ENCODE assay signal across 24 cellular contexts in the genomic region with DNA sequence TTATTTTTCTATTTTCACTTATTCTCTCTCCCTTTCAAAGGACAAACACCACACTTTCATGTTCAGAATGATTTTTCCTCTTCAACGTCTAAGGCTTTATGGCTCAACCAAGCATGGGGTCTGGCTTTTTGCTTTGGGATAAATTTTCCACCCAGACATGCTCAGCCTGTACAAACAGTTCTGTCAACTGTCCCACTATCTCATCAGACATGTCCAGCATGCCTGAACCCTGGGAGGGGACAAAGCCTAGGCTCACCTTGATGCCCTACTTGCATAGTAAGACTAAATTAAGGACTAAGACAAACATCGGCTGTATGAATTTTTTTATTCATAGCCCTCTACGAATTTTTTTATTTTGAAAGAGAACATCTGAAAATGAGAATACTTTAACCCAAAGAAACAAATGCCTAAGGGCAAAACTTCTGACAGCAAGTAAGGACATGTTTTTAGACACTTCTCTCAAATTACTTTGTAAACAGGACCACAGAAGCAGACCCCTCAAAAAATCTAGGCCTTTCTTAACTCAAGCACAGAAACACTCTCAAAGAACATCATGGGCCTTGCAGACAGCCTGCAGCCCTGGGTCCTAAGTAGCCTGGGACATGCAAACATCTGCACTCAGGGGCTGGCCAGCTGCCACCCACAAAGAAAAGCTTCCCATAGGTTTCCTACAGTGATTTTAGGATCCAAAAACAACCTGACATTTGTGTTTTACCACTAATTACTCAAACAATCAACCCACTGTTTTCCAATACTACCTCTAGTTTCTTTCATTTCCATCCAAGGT.
A peak's percentile ranks its signal among the peaks of the same experiment; 100 is the strongest.
DNase-seq lines count a peak whose midpoint lies in the region; ATAC-seq, FAIRE-seq and TF ChIP-seq lines count a peak whose summit lies in the region.
"Had no signal": no experiment of that assay in that cellular context is flagged by ENCODE, and none has a peak within 500 bp of the region (broad histone marks: within the 10 kb centered on the region; RNA-seq: fewer than 3 reads in every experiment).

No MANE protein-coding gene starts in this region.

- no peaks in the 10 kb centered on the region for H3K79me1 ChIP-seq in IMR-90 (ENCODE audit: low read depth in 1 of 2, low read length in 2 of 2)

- H3K9me3 ChIP-seq in IMR-90 (ENCODE audit: control insufficient read depth, insufficient read depth, low read length) (no peaks in the 10 kb centered on the region), SJCRH30 (replicated peaks) (no peaks in the 10 kb centered on the region), ovary (no peaks in the 10 kb centered on the region), thyroid gland (no peaks in the 10 kb centered on the region)
- H3K9me3 ChIP-seq: heart right ventricle had no signal

- TF ChIP-seq CTCF in IMR-90 (conservative IDR thresholded peaks at IDR 0.05; ENCODE audit: low read depth, low read length) (no peak), ovary (IDR thresholded peaks at IDR 0.05) (no peak), thyroid gland (IDR thresholded peaks at IDR 0.05) (no peak), D721Med (IDR thresholded peaks at IDR 0.05; ENCODE audit: insufficient read depth, missing control alignments) (no peak)

- in situ Hi-C loops in IMR-90 (cut with MboI; ENCODE audit: low sequenced_read_pairs), result no loop called here

- H3K4me2 ChIP-seq in IMR-90 (ENCODE audit: low read depth, low read length), result no peak overlapping the region

- H3K36me3 ChIP-seq in IMR-90 (ENCODE audit: control insufficient read depth, insufficient read depth, low read length) (no peaks in the 10 kb centered on the region), SJCRH30 (no peaks in the 10 kb centered on the region), ovary (no peaks in the 10 kb centered on the region), thyroid gland (no peaks in the 10 kb centered on the region)
- H3K36me3 ChIP-seq: heart right ventricle had no signal

- H3K27ac ChIP-seq in IMR-90 (ENCODE audit: insufficient read depth, low read length) (no peak overlapping the region), SJCRH30 (no peak overlapping the region), ovary (no peak overlapping the region), thyroid gland (no peak overlapping the region)
- H3K27ac ChIP-seq: heart right ventricle, RWPE1 had no signal

- no peaks in the 10 kb centered on the region for H3K9me1 ChIP-seq in IMR-90 (ENCODE audit: insufficient read depth, low read length)

- H3K4me1 ChIP-seq in IMR-90 (ENCODE audit: control insufficient read depth, insufficient read depth, low read length) (0 out of 2 replicates have a peak, but pooled peaks cover 3% of the 10 kb centered on the region), SJCRH30 (peaks cover 5% of the 10 kb centered on the region), ovary (ENCODE audit: insufficient read depth) (no peaks in the 10 kb centered on the region), thyroid gland (no peaks in the 10 kb centered on the region)

- H2AK9ac ChIP-seq in IMR-90 (replicated peaks; ENCODE audit: low read depth, low read length, poor library complexity), result no peak overlapping the region

- WGBS in IMR-90 (ENCODE audit: extremely low coverage in 2 of 2, insufficient read length in 1 of 2), 2 experiments, result no CpG with 5 or more reads among the region's 3 CpGs
- WGBS in ovary, 3 donors, result 38 to 52% (median 42%) methylated on average over 3 of the region's 3 CpGs
- WGBS in thyroid gland, 2 donors, result 74 to 80% methylated on average over 3 of the region's 3 CpGs

- no peak overlapping the region for H2AFZ ChIP-seq in IMR-90 (replicated peaks; ENCODE audit: low read length, poor library complexity)

- dilution Hi-C loops in IMR-90 (cut with HindIII; ENCODE audit: low sequenced_read_pairs, unreplicated experiment), result no loop called here

- H3K4me3 ChIP-seq in IMR-90 (ENCODE audit: insufficient read depth, low read depth, low read length), result no peak overlapping the region
- no peak overlapping the region for H3K4me3 ChIP-seq in SJCRH30
- no peak overlapping the region for H3K4me3 ChIP-seq in ovary
- H3K4me3 ChIP-seq in thyroid gland (replicated peaks in 1 of 3), result no peak overlapping the region
- H3K4me3 ChIP-seq: heart right ventricle had no signal

- H2AK5ac ChIP-seq in IMR-90 (ENCODE audit: low read depth, low read length), result peak overlapping the region; percentile 44; the same call in 1 of the 2 replicates

- H2BK15ac ChIP-seq in IMR-90 (ENCODE audit: low read depth, low read length), result no peak overlapping the region; the same call in 2 of the 3 replicates

- no peak for FAIRE-seq in D721Med (lab: Jason Lieb, UNC)
- FAIRE-seq: GM12892, GM19239 had no signal

- ATAC-seq in IMR-90 (ENCODE audit: low read depth), result peak; percentile 32; the same call in 1 of the 2 replicates
- ATAC-seq: activated CD8-positive, alpha-beta T cell treated with anti-CD3 and anti-CD28 coated beads, Interleukin-2, amount 10 ng/mL, durations not matched to agents 7 days and 5 days; CD8-positive, alpha-beta T cell; left lobe of liver; stimulated activated naive B cell treated with anti-CD40 and anti-IgM and Interleukin-4, amounts not matched to agents 10 μg/mL and 1 μg/mL and 100 μg/mL, for 72 hours had no signal

- H3K4ac ChIP-seq in IMR-90 (ENCODE audit: low read depth, low read length), result no peak overlapping the region; the same call in 1 of the 2 replicates

- no peak overlapping the region for H2BK20ac ChIP-seq in IMR-90 (ENCODE audit: low read depth, low read length)

- H4K91ac ChIP-seq in IMR-90 (ENCODE audit: insufficient read depth, low read depth, low read length), result no peak overlapping the region; the same call in 1 of the 2 replicates

- H4K8ac ChIP-seq in IMR-90 (ENCODE audit: low read depth in 2 of 2, low read length in 2 of 2), result peak overlapping the region; percentile 20 to 28; a peak in 1 of 4 replicates

- H3K18ac ChIP-seq in IMR-90 (ENCODE audit: low read depth, low read length), result peak overlapping the region; percentile 67

- intact Hi-C loops in IMR-90 (cut with micrococcal nuclease), result no loop called here
- intact Hi-C loops in ovary (cut with DNase I), result no loop called here
- intact Hi-C loops in thyroid gland (cut with DNase I), result no loop called here

- no peaks in the 10 kb centered on the region for H4K20me1 ChIP-seq in IMR-90 (ENCODE audit: insufficient read depth, low read length)

- no peak overlapping the region for H4K5ac ChIP-seq in IMR-90 (ENCODE audit: low read depth, low read length)

- no peak for TF ChIP-seq EP300 in ovary (IDR thresholded peaks at IDR 0.05)

- H3K27me3 ChIP-seq in IMR-90 (ENCODE audit: control insufficient read depth, insufficient read depth, low read length), result no peaks in the 10 kb centered on the region
- no peaks in the 10 kb centered on the region for H3K27me3 ChIP-seq in SJCRH30
- no peaks in the 10 kb centered on the region for H3K27me3 ChIP-seq in ovary
- H3K27me3 ChIP-seq in thyroid gland, result no peaks in the 10 kb centered on the region
- H3K27me3 ChIP-seq: heart right ventricle had no signal

- no peak overlapping the region for H2BK5ac ChIP-seq in IMR-90 (ENCODE audit: low read depth, low read length, poor library complexity, severe bottlenecking)

- CTCF ChIA-PET in IMR-90 (lab: Yijun Ruan, JAX), result no interaction called here

- no peak overlapping the region for H3K56ac ChIP-seq in IMR-90 (ENCODE audit: extremely low read depth, insufficient read depth, low read length)

- no peak for DNase-seq in IMR-90
- peak; percentile 20 to 51 for DNase-seq in SJCRH30
- DNase-seq in fibroblast of peridontal ligament (ENCODE audit: extremely low read depth), result peak; percentile 25
- peak in 3 of 5 donors; percentile 19 to 49 (median 22) for DNase-seq in ovary
- DNase-seq in thyroid gland, result no peak
- no peak for DNase-seq in NCI-H1436 (lab: John Stamatoyannopoulos, UW)
- no peak for DNase-seq in D721Med (ENCODE audit: insufficient read length, low spot score)
- DNase-seq: activated CD8-positive, alpha-beta T cell treated with anti-CD3 and anti-CD28 coated beads, Interleukin-2, amount 10 ng/mL, durations not matched to agents 7 days and 5 days; activated gamma-delta T cell treated with Interleukin-2 at 50 U/mL for 16 hours; CD8-positive, alpha-beta T cell; cortex of kidney; heart right ventricle; HFFc6; Kasumi-1; NCI-H1092 treated with DMSO at 0.1 percent for 48 hours; NCI-H2081 treated with DMSO at 0.1 percent for 48 hours; NCI-H510A treated with DMSO at 0.1 percent for 48 hours; stimulated activated CD4-positive, alpha-beta T cell treated with anti-CD3 and anti-CD28 coated beads, Interleukin-2, amount 100 ng/mL, for 48 hours; stimulated activated naive B cell treated with anti-CD40 and anti-IgM and Interleukin-4, amounts not matched to agents 10 μg/mL and 1 μg/mL and 100 μg/mL, for 72 hours; T-helper 9 cell had no signal

- BruUV-seq in IMR-90 (replicated peaks; lab: Mats Ljungman, UMichigan), result no TSS peak

- no peak overlapping the region for H3K23ac ChIP-seq in IMR-90 (ENCODE audit: low read depth, low read length)

- no peak overlapping the region; the same call in 1 of the 2 replicates for H3K14ac ChIP-seq in IMR-90 (replicated peaks; ENCODE audit: low read depth, low read length)

- no peak for TF ChIP-seq RAD21 in IMR-90 (IDR thresholded peaks at IDR 0.05; ENCODE audit: low read length)

- POLR2A ChIA-PET in IMR-90 (lab: Charles Lee; ENCODE audit: unreplicated experiment), result no interaction called here

- H2BK120ac ChIP-seq in IMR-90 (ENCODE audit: low read depth, low read length), result peak overlapping the region; percentile 37; the same call in 1 of the 2 replicates

- no peak overlapping the region for H3K9ac ChIP-seq in IMR-90 (ENCODE audit: low read depth, low read length)

- TF ChIP-seq POLR2A in IMR-90 (IDR thresholded peaks at IDR 0.05; ENCODE audit: low read depth, low read length) (no peak), ovary (IDR thresholded peaks at IDR 0.05) (no peak), thyroid gland (IDR thresholded peaks at IDR 0.05) (no peak)

TF ChIP-seq in IMR-90, 13 proteins besides CTCF, POLR2A, EP300 and RAD21:
- TF ChIP-seq CHD1 (IDR thresholded peaks at IDR 0.05; ENCODE audit: low read depth, low read length), result no peak
- no peak for TF ChIP-seq NFE2L2 (IDR thresholded peaks at IDR 0.05; ENCODE audit: low read depth, low read length)
- no peak for TF ChIP-seq FOS (IDR thresholded peaks at IDR 0.05; ENCODE audit: low read depth, low read length)
- TF ChIP-seq CEBPB (IDR thresholded peaks at IDR 0.05; ENCODE audit: low read depth, low read length), result no peak
- no peak for TF ChIP-seq SMC3 (IDR thresholded peaks at IDR 0.05; ENCODE audit: low read depth, low read length)
- TF ChIP-seq MAZ (IDR thresholded peaks at IDR 0.05; ENCODE audit: borderline replicate concordance, low read depth, low read length), result no peak
- no peak for TF ChIP-seq RFX5 (IDR thresholded peaks at IDR 0.05; ENCODE audit: low read depth, low read length)

Comparison
In these comparisons a context has a peak if more than half of its experiments do, and no peak if none do; other contexts are left out.
1. DNase-seq: peak in SJCRH30 (2 of 2), fibroblast of peridontal ligament (single experiment) and ovary (3 of 5); none in IMR-90 (single experiment), thyroid gland (0 of 2), NCI-H1436 (single experiment) and D721Med (single experiment).